8 cellular contexts compared by ENCODE assay signal in the genomic region with DNA sequence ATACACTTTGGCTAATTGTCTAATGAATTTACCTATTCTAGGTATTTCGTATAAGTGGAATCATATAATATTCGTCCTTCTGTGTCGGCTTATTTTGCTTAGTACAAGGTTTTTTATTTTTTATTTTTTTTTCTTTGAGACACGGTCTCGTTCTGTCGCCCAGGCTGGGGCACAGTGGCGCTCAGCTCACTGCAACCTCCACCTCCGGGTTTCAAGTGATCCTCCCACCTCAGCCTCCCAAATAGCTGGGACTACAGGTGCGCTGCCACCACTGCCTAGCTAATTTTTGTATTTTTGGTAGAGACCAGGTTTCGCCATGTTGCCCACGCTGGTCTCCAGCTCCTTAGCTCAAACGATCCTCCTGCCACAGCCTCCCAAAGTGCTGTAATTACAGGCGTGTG. TPM values are rescaled to one million over a fixed set of nuclear protein-coding genes. Genes with fewer than 3 reads are reported as not detected.
DNase-seq lines count a peak whose midpoint lies in the region; ATAC-seq and TF ChIP-seq lines count a peak whose summit lies in the region.

No MANE protein-coding gene starts in this region.

- H3K4me2 ChIP-seq in KMS-11, result peak overlapping the region; percentile 79

- H3K4me1 ChIP-seq in KMS-11 (ENCODE audit: low read depth, poor library complexity, severe bottlenecking), result peaks cover 45% of the 10 kb centered on the region

- no peaks in the 10 kb centered on the region for H3K79me2 ChIP-seq in KMS-11 (ENCODE audit: insufficient read depth, low read depth)

- H3K4me1 Mint-ChIP-seq in chondrocyte (ENCODE audit: low read depth), result peaks cover 39% of the 10 kb centered on the region
- peaks cover 61 to 70% of the 10 kb centered on the region in 2 donors for H3K4me1 Mint-ChIP-seq in natural killer cell treated with Interleukin-12 subunit alpha and Interleukin-12 subunit beta and Interleukin-15 and Interleukin-18, amount 100 ng/mL, for 72 hours (ENCODE audit: low read depth in 2 of 2)

- H3K36me3 Mint-ChIP-seq in chondrocyte (ENCODE audit: low read depth), result no peaks in the 10 kb centered on the region
- H3K36me3 Mint-ChIP-seq in natural killer cell treated with Interleukin-12 subunit alpha and Interleukin-12 subunit beta and Interleukin-15 and Interleukin-18, amount 100 ng/mL, for 72 hours, result no peaks in the 10 kb centered on the region

- CTCF ChIA-PET in AG04449 (lab: Yijun Ruan, JAX), result interaction anchor here (0.8 to 3.1 kb wide), 3 partner anchors 10 to 55 kb away, joined by 3 to 12 read pairs (median 3); no protein-coding TSS in a partner anchor

- no peak for ATAC-seq in natural killer cell treated with Interleukin-12 subunit alpha and Interleukin-12 subunit beta and Interleukin-15 and Interleukin-18, amount 100 ng/mL, for 72 hours
- ATAC-seq in GM18505 (IDR thresholded peaks at IDR 0.05; ENCODE audit: unreplicated experiment), result no peak

- peak overlapping the region; percentile 94 for H3K27ac ChIP-seq in KMS-11

- H3K36me3 ChIP-seq in KMS-11 (ENCODE audit: insufficient read depth), result no peaks in the 10 kb centered on the region
- no peaks in the 10 kb centered on the region for H3K36me3 ChIP-seq in H7 (replicated peaks; ENCODE audit: control insufficient read depth, insufficient read depth, low read length)

- POLR2A ChIA-PET in AG04449 (lab: Yijun Ruan, JAX), result interaction anchor here (0.6 to 2.2 kb wide), 4 partner anchors 10 to 41 kb away, joined by 4 to 11 read pairs (median 6); no protein-coding TSS in a partner anchor

- no peaks in the 10 kb centered on the region for H3K27me3 Mint-ChIP-seq in chondrocyte (ENCODE audit: low read depth)
- no peaks in the 10 kb centered on the region for H3K27me3 Mint-ChIP-seq in natural killer cell treated with Interleukin-12 subunit alpha and Interleukin-12 subunit beta and Interleukin-15 and Interleukin-18, amount 100 ng/mL, for 72 hours

- H3K9me3 Mint-ChIP-seq in chondrocyte (ENCODE audit: low read depth), result no peaks in the 10 kb centered on the region
- no peaks in the 10 kb centered on the region for H3K9me3 Mint-ChIP-seq in natural killer cell treated with Interleukin-12 subunit alpha and Interleukin-12 subunit beta and Interleukin-15 and Interleukin-18, amount 100 ng/mL, for 72 hours

- no peaks in the 10 kb centered on the region for H4K20me1 ChIP-seq in KMS-11 (ENCODE audit: insufficient read depth)

- peak overlapping the region; percentile 90 for H3K4me3 Mint-ChIP-seq in chondrocyte (ENCODE audit: unreplicated experiment)
- H3K4me3 Mint-ChIP-seq in natural killer cell treated with Interleukin-12 subunit alpha and Interleukin-12 subunit beta and Interleukin-15 and Interleukin-18, amount 100 ng/mL, for 72 hours, result peak overlapping the region; percentile 87

- peak overlapping the region; percentile 52; the same call in 1 of the 2 replicates for H3K4me3 ChIP-seq in AG04449 (ENCODE audit: low read depth, low read length)
- no peak overlapping the region for H3K4me3 ChIP-seq in KMS-11 (IDR thresholded peaks at IDR 0.05; ENCODE audit: insufficient read depth, low read depth, low read length)
- H3K4me3 ChIP-seq in H7 (ENCODE audit: insufficient read depth, low read depth, low read length), result no peak overlapping the region

- peak overlapping the region; percentile 99 for H3K9ac ChIP-seq in KMS-11

- DNase-seq in AG04449 (ENCODE audit: low read depth, low spot score), result no peak
- DNase-seq in chondrocyte (ENCODE audit: low spot score), result peak; percentile 36
- DNase-seq in natural killer cell treated with Interleukin-12 subunit alpha and Interleukin-12 subunit beta and Interleukin-15 and Interleukin-18, amount 100 ng/mL, for 72 hours (ENCODE audit: low spot score), result peak; percentile 13
- DNase-seq in OCI-M2 (lab: John Stamatoyannopoulos, UW; ENCODE audit: unreplicated experiment), result no peak
- DNase-seq in NCI-H2029 (lab: John Stamatoyannopoulos, UW), result no peak
- no peak for DNase-seq in H7

- H3K27ac Mint-ChIP-seq in chondrocyte (ENCODE audit: unreplicated experiment), result peak overlapping the region; percentile 99
- H3K27ac Mint-ChIP-seq in natural killer cell treated with Interleukin-12 subunit alpha and Interleukin-12 subunit beta and Interleukin-15 and Interleukin-18, amount 100 ng/mL, for 72 hours, result peak overlapping the region; percentile 93 to 100

- peak overlapping the region; percentile 93 for H2AFZ ChIP-seq in KMS-11 (ENCODE audit: low read depth)

- TF ChIP-seq CTCF in AG04449 (IDR thresholded peaks at IDR 0.05; ENCODE audit: insufficient read depth, low read length, missing control alignments), result no peak
- 0 out of 2 replicates have a peak, but pooled peaks have one; percentile 16 for TF ChIP-seq CTCF in KMS-11 (conservative IDR thresholded peaks at IDR 0.05; ENCODE audit: low read depth, low read length)
- no peak for TF ChIP-seq CTCF in chondrocyte (IDR thresholded peaks at IDR 0.05)

- no peak for TF ChIP-seq POLR2A in GM18505 (IDR thresholded peaks at IDR 0.05; ENCODE audit: borderline replicate concordance, extremely low read depth, insufficient read depth, insufficient read length)

- H3K27me3 ChIP-seq in KMS-11 (ENCODE audit: insufficient read depth, low read depth) (no peaks in the 10 kb centered on the region), H7 (ENCODE audit: control insufficient read depth, insufficient read depth, low read length) (no peaks in the 10 kb centered on the region)

RNA-seq across cellular contexts. Expression of gene PCBP1, which starts 38.2 kb away (rescaled TPM):
- total RNA-seq in chondrocyte, result 220 to 240 TPM (median 221 TPM) in 3 replicates
- 100 to 1,000 TPM; 357 to 363 TPM for total RNA-seq in natural killer cell treated with Interleukin-12 subunit alpha and Interleukin-12 subunit beta and Interleukin-15 and Interleukin-18, amount 100 ng/mL, for 72 hours
- total RNA-seq in H7 (2014; rRNA removed; shearing (Covaris generic)), result 52.6 and 63.2 TPM in 2 replicates

Comparison
In these comparisons a context has a peak if more than half of its experiments do, and no peak if none do; other contexts are left out.
1. DNase-seq: peak in chondrocyte (single experiment) and natural killer cell treated with Interleukin-12 subunit alpha and Interleukin-12 subunit beta and Interleukin-15 and Interleukin-18, amount 100 ng/mL, for 72 hours (single experiment); none in AG04449 (single experiment), OCI-M2 (single experiment), NCI-H2029 (single experiment) and H7 (single experiment).